8 cellular contexts compared by ENCODE assay signal in the genomic region with DNA sequence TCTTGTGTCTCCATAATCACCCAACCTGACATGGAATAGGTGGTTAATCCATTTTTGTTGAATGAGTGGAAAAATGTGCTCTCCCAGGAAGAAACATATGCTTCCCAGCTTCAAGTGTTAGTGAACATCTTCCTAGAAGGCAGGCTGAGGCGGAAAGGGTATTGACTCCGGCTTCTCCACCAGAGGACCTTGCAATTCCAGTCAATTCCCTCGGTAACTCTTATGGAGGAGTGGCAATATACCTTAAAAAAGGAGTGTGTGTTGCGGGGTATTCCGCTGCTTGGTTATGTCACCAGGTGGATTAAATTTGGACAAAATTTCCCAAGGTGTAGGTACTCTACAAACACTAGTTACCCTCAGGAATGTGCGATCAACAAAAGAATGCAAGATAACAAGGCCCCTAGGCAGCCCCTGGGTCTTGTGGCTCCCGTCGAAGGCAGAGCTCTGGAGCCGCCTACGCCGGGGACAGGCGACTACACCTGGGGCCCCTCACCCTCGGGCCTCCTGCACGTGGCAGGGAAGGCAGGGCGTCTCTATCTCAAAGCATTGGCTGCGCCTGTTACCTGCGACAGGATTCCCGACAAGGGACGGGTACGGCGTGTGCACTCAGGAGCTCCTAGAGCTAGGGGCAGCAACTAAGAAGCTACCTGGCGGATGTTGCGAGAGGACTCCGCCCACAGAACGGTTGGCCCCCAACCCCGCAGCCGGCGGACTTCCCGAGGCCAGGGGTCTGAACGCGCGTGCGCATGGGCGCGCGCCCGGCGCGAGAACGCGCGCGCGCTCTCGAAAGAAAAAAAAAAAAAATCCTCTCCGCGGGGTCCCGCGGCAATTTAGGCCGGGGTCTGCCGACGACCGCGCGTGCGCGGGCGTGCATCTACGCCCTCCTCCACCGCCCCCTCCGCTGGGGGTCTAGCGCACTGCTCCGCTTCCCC. TPM values are rescaled to one million over a fixed set of nuclear protein-coding genes. Genes with fewer than 3 reads are reported as not detected.
DNase-seq lines count a peak whose midpoint lies in the region; ATAC-seq, FAIRE-seq and TF ChIP-seq lines count a peak whose summit lies in the region.

Gene WDR87 (minus strand): TSS at position 659 of the 932 bp plus-strand sequence. CDS start 8,355 bp downstream, outside the sequence.

- POLR2A ChIA-PET in GM12878 (lab: Charles Lee), result interaction anchor here (0.7 to 4.7 kb wide), 12 partner anchors 9 to 321 kb away, joined by 3 to 34 read pairs (median 7); no protein-coding TSS in a partner anchor

- RAD21 ChIA-PET in GM12878 (lab: Charles Lee; ENCODE audit: unreplicated experiment), result interaction anchor here (1.0 to 9.9 kb wide), 27 partner anchors 9 to 497 kb away, joined by 3 to 98 read pairs (median 7); partner anchors contain the start of genes CATSPERG, FAM98C and PSMD8

- H3K9me2 ChIP-seq in Karpas-422 (replicated peaks; ENCODE audit: insufficient read depth, low read length), result no peaks in the 10 kb centered on the region

- ATAC-seq in GM19455 (IDR thresholded peaks at IDR 0.05; ENCODE audit: unreplicated experiment) (peak; percentile 28), GM12878 (peak; percentile 21)

- H3K4me3 ChIP-seq in Karpas-422 (ENCODE audit: low read length) (peak within 1 kb of the TSS; percentile 83), GM12878 (peak within 1 kb of the TSS; percentile 98)

- H4K20me1 ChIP-seq in Karpas-422 (ENCODE audit: insufficient read depth, low read depth, low read length) (no peaks in the 10 kb centered on the region), GM12878 (ENCODE audit: control insufficient read depth, insufficient read depth) (no peaks in the 10 kb centered on the region)

- no peak for FAIRE-seq in GM12878 (lab: Jason Lieb, UNC)

- peak within 1 kb of the TSS; percentile 99 for H3K9ac ChIP-seq in Karpas-422 (ENCODE audit: low read length)
- H3K9ac ChIP-seq in GM12878 (ENCODE audit: control insufficient read depth, insufficient read depth, low read length), result peak within 1 kb of the TSS; percentile 88

- no peak for TF ChIP-seq RAD21 in GM12878 (IDR thresholded peaks at IDR 0.05; ENCODE audit: insufficient read depth, low read depth, low read length)

- H3K4me2 ChIP-seq in Karpas-422 (ENCODE audit: low read depth, low read length, poor library complexity, severe bottlenecking) (peak within 1 kb of the TSS; percentile 77), GM12878 (ENCODE audit: control insufficient read depth, insufficient read depth) (peak within 1 kb of the TSS; percentile 97)

- BruUV-seq in GM12878 (replicated peaks; lab: Mats Ljungman, UMichigan), result TSS peak; percentile 70

- H3K36me3 ChIP-seq in Karpas-422 (ENCODE audit: insufficient read depth, low read length) (peaks cover 11% of the 10 kb centered on the region; the same call in 1 of the 2 replicates), GM12878 (ENCODE audit: control insufficient read depth in 2 of 2, insufficient read depth in 2 of 2, low read length in 1 of 2) (peaks cover 0 to 4% of the 10 kb centered on the region in 2 experiments; a peak in 1 of 4 replicates)

- in situ Hi-C loops in GM12878 (cut with MboI), result no loop called here

- H2AFZ ChIP-seq in Karpas-422 (ENCODE audit: low read length), result peak within 1 kb of the TSS; percentile 70
- H2AFZ ChIP-seq in GM12878 (ENCODE audit: control insufficient read depth, low read depth, low read length), result peak within 1 kb of the TSS; percentile 95

- no peak for TF ChIP-seq POLR2A in GM12878 (IDR thresholded peaks at IDR 0.05; ENCODE audit: low read depth, low read length)

- TF ChIP-seq EP300 in GM12878 (IDR thresholded peaks at IDR 0.05; ENCODE audit: borderline replicate concordance in 1 of 2, control insufficient read depth in 1 of 2, low read depth in 2 of 2, low read length in 2 of 2), result 0 out of 4 replicates have a peak, but pooled peaks of 1 of the 2 experiments have one; percentile 5

- TF ChIP-seq CTCF in GM12878 (IDR thresholded peaks at IDR 0.05 in 2 of 3, conservative IDR thresholded peaks at IDR 0.05 in 1 of 3; ENCODE audit: control insufficient read depth in 2 of 3, extremely low read depth in 1 of 3, insufficient read depth in 1 of 3, low read depth in 3 of 3, low read length in 3 of 3), result no peak

- SMC1A ChIA-PET in GM12878 (lab: Charles Lee; ENCODE audit: uncharacterized antibody, unreplicated experiment), result interaction anchor here (0.9 to 8.8 kb wide), 28 partner anchors 12 to 942 kb away, joined by 3 to 119 read pairs (median 6); partner anchors contain the start of gene CATSPERG

- H3K27ac ChIP-seq in Karpas-422 (ENCODE audit: low read length) (peak within 1 kb of the TSS; percentile 95), GM12878 (ENCODE audit: control insufficient read depth, insufficient read depth) (peak within 1 kb of the TSS; percentile 64)

- CTCF ChIA-PET in GM12878 (lab: Yijun Ruan, JAX), result interaction anchor here (0.6 to 11.9 kb wide), 25 partner anchors 11 to 1024 kb away, joined by 3 to 183 read pairs (median 4); partner anchors contain the start of genes CATSPERG, FAM98C, MRPS12 and SARS2

- H3K4me1 ChIP-seq in Karpas-422 (ENCODE audit: low read length), result peaks cover 51% of the 10 kb centered on the region
- H3K4me1 ChIP-seq in GM12878 (ENCODE audit: control insufficient read depth, insufficient read depth, low read length), result peaks cover 20% of the 10 kb centered on the region

- peak; percentile 28 for DNase-seq in Ammon's horn (ENCODE audit: low spot score)
- peak; percentile 89 for DNase-seq in Karpas-422
- DNase-seq in T-helper 1 cell, result peak; percentile 27 to 45 (median 34)
- DNase-seq in GM12878 (ENCODE audit: low read depth, low spot score), result no peak
- peak; percentile 90 for DNase-seq in iPS-NIHi7 (ENCODE audit: extremely low spot score)
- DNase-seq in stimulated activated CD4-positive, alpha-beta T cell treated with anti-CD3 and anti-CD28 coated beads, Interleukin-15, amount 100 ng/mL, for 24 hours, result peak; percentile 57
- DNase-seq in NCI-H226, result no peak

- H3K27me3 ChIP-seq in Karpas-422 (ENCODE audit: low read length) (no peaks in the 10 kb centered on the region), GM12878 (replicated peaks in 1 of 2; ENCODE audit: control insufficient read depth in 2 of 2, insufficient read depth in 2 of 2, low read length in 1 of 2) (no peaks in the 10 kb centered on the region)

- intact Hi-C loops in GM12878 (cut with micrococcal nuclease; ENCODE audit: unreplicated experiment), result loop anchor here (2.0 to 5.0 kb wide), 2 partner anchors 101 to 191 kb away; no protein-coding TSS in a partner anchor

- peaks cover 42% of the 10 kb centered on the region for H3K79me2 ChIP-seq in Karpas-422 (ENCODE audit: low read length)
- peaks cover 44% of the 10 kb centered on the region for H3K79me2 ChIP-seq in GM12878 (ENCODE audit: control insufficient read depth, insufficient read depth, low read length)

- WGBS in GM12878 (ENCODE audit: insufficient coverage, insufficient replicate concordance, low lambda C conversion rate, missing lambda C conversion rate), result 10% methylated on average over 50 of the region's 63 CpGs

- no peaks in the 10 kb centered on the region for H3K9me3 ChIP-seq in Karpas-422 (ENCODE audit: low read length)
- no peaks in the 10 kb centered on the region for H3K9me3 ChIP-seq in GM12878 (replicated peaks; ENCODE audit: control insufficient read depth, insufficient read depth, low read length)

TF ChIP-seq in GM12878, 131 proteins besides CTCF, POLR2A, EP300 and RAD21 (continues in another document):
- no peak for TF ChIP-seq JUNB (IDR thresholded peaks at IDR 0.05)
- TF ChIP-seq POLR2AphosphoS2 (IDR thresholded peaks at IDR 0.05; ENCODE audit: low read depth, low read length), result no peak
- TF ChIP-seq, protein P1, sequence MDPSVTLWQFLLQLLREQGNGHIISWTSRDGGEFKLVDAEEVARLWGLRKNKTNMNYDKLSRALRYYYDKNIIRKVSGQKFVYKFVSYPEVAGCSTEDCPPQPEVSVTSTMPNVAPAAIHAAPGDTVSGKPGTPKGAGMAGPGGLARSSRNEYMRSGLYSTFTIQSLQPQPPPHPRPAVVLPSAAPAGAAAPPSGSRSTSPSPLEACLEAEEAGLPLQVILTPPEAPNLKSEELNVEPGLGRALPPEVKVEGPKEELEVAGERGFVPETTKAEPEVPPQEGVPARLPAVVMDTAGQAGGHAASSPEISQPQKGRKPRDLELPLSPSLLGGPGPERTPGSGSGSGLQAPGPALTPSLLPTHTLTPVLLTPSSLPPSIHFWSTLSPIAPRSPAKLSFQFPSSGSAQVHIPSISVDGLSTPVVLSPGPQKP (IDR thresholded peaks at IDR 0.05; ENCODE audit: low read depth, low read length), result 0 out of 2 replicates have a peak, but pooled peaks have one; percentile 5
- TF ChIP-seq MYB (IDR thresholded peaks at IDR 0.05; ENCODE audit: borderline replicate concordance, low read depth, low read length), result no peak
- TF ChIP-seq CBX3 (IDR thresholded peaks at IDR 0.05; ENCODE audit: borderline replicate concordance, low read depth), result no peak
- 0 out of 2 replicates have a peak, but pooled peaks have one; percentile 21 for TF ChIP-seq MAX (IDR thresholded peaks at IDR 0.05; ENCODE audit: low read depth, low read length)
- TF ChIP-seq CREB1 (IDR thresholded peaks at IDR 0.05; ENCODE audit: low read depth), result 0 out of 2 replicates have a peak, but pooled peaks have one; percentile 26

RNA-seq across cellular contexts. Expression of gene WDR87, which starts in this region (rescaled TPM):
- total RNA-seq in Karpas-422 (2014; rRNA removed; shearing (Covaris generic); ENCODE audit: low replicate concordance), result not detected in 2 replicates
- not detected in 2 replicates for total RNA-seq in GM12878 (2013; cell fraction: nucleolus; rRNA removed)
- total RNA-seq in GM12878 (2014; rRNA removed) (under 0.01 TPM in 1 of 2 replicates, not detected in the other), GM12878 (2014; rRNA removed; fragmentation: Illumina TruSeq; extraction: Trizol) (not detected in 2 replicates), GM12878 (2021) (not detected in 2 replicates)
- polyA plus RNA-seq in GM12878 (2011; ENCODE audit: low read depth), result not detected
- polyA plus RNA-seq in GM12878 (2011; rRNA removed) (not detected in 2 replicates), GM12878 (2014; fragmentation: Illumina TruSeq; extraction: Trizol) (0.03 TPM in 1 of 2 replicates, not detected in the other), GM12878 (2014; fragmentation: Nextera tagmentation; extraction: Ambion mirVana) (not detected), GM12878 (2014; rRNA removed) (not detected in 2 replicates), GM12878 (2016; fragmentation: Nextera tagmentation; extraction: Ambion mirVana) (not detected)
- not detected in 2 replicates for polyA plus RNA-seq in GM12878 (2011; cell fraction: cytosol; rRNA removed)
- not detected in 2 replicates for polyA plus RNA-seq in GM12878 (2011; cell fraction: nucleus; rRNA removed)
- not detected in 2 replicates for polyA plus RNA-seq in GM12878 (2012)
- polyA minus RNA-seq in GM12878 (2011; rRNA and poly(A)+ RNA removed), result not detected in 2 replicates
- polyA minus RNA-seq in GM12878 (2011; cell fraction: cytosol; rRNA and poly(A)+ RNA removed), result not detected in 2 replicates
- polyA minus RNA-seq in GM12878 (2011; cell fraction: nucleus; rRNA and poly(A)+ RNA removed), result not detected in 2 replicates

Comparison
In these comparisons a context has a peak if more than half of its experiments do, and no peak if none do; other contexts are left out.
1. Peak in DNase-seq, H3K4me3 ChIP-seq, H3K27ac ChIP-seq, H3K9ac ChIP-seq and H3K4me2 ChIP-seq in Karpas-422; RNA of the gene not detected or under 1 TPM.
2. Peak in ATAC-seq, H3K4me3 ChIP-seq, H3K27ac ChIP-seq, H3K9ac ChIP-seq and H3K4me2 ChIP-seq in GM12878; RNA of the gene not detected or under 1 TPM.
3. DNase-seq: peak in Ammon's horn (single experiment), T-helper 1 cell (5 of 5), iPS-NIHi7 (single experiment) and stimulated activated CD4-positive, alpha-beta T cell treated with anti-CD3 and anti-CD28 coated beads, Interleukin-15, amount 100 ng/mL, for 24 hours (single experiment); none in GM12878 (single experiment) and NCI-H226 (single experiment).